ENCODE assay signal across 1 cellular context in the genomic region with DNA sequence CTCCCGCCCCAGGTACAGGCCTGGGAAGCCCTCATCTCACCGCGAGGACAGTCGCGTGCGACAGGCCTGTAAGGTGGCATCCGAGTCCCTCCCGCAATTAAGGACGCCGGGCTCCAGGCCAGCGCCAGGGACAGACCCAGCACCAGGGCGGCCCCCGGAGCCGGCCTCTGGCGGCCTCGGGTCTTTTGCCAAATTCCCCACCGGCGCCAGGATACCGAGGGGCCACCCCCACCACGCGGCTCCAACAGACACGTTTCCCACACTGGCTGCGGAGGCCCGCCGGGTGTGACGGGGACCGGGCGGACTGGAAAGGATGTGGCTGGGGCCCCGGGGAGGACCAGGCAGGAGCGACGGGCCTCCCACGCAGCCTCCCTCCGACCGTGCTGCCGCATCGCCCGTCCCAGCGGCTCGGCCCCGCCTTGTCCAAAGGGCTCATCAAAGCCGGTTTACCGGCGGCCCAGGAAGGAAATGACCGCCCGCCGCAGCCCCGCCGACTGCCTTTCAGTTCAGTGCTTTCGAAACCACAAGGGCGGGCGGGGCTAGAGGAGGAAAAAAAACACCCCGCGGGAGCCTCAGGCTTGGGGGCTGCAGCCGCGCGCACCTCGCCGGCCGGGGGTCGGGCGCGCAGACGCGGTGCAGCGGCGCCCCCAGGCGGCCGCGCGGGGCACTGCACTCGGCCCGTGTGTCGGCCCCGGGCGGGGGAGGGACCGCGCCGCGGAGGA.
TF ChIP-seq lines count a peak whose summit lies in the region.

No MANE protein-coding gene starts in this region.

TF ChIP-seq in K562, 482 proteins besides CTCF, POLR2A, EP300 and RAD21 (continued from another document and continues in another):
- TF ChIP-seq, protein P1, sequence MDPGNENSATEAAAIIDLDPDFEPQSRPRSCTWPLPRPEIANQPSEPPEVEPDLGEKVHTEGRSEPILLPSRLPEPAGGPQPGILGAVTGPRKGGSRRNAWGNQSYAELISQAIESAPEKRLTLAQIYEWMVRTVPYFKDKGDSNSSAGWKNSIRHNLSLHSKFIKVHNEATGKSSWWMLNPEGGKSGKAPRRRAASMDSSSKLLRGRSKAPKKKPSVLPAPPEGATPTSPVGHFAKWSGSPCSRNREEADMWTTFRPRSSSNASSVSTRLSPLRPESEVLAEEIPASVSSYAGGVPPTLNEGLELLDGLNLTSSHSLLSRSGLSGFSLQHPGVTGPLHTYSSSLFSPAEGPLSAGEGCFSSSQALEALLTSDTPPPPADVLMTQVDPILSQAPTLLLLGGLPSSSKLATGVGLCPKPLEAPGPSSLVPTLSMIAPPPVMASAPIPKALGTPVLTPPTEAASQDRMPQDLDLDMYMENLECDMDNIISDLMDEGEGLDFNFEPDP (CRISPR knock-in tag; IDR thresholded peaks at IDR 0.05): no peak
- no peak for TF ChIP-seq YBX1 (IDR thresholded peaks at IDR 0.05)
- TF ChIP-seq SRF (CRISPR knock-in tag; IDR thresholded peaks at IDR 0.05): peak in 1 of 2 experiments; percentile 71; a peak in 2 of 4 replicates
- TF ChIP-seq ZNF239 (CRISPR knock-in tag; IDR thresholded peaks at IDR 0.05): no peak
- TF ChIP-seq HNRNPH1 (optimal IDR thresholded peaks at IDR 0.05; ENCODE audit: low read depth, low read length): no peak
- no peak for TF ChIP-seq BRD9 (IDR thresholded peaks at IDR 0.05; ENCODE audit: low read depth, partially characterized antibody)
- TF ChIP-seq DACH1 (IDR thresholded peaks at IDR 0.05; ENCODE audit: partially characterized antibody): no peak
- TF ChIP-seq CEBPB (tag; IDR thresholded peaks at IDR 0.05): peak; percentile 60
- TF ChIP-seq TGIF2 (CRISPR knock-in tag; IDR thresholded peaks at IDR 0.05): no peak
- TF ChIP-seq NFXL1 (CRISPR knock-in tag; IDR thresholded peaks at IDR 0.05): no peak
- TF ChIP-seq KHSRP (IDR thresholded peaks at IDR 0.05): no peak
- TF ChIP-seq IRF2 (CRISPR knock-in tag; IDR thresholded peaks at IDR 0.05): no peak
- TF ChIP-seq CBX3 (IDR thresholded peaks at IDR 0.05; ENCODE audit: borderline replicate concordance in 1 of 2, low read length in 2 of 2): no peak
- TF ChIP-seq MYC (IDR thresholded peaks at IDR 0.05; ENCODE audit: low read depth, low read length): peak; percentile 55
- peak; percentile 83; the same call in 1 of the 2 replicates for TF ChIP-seq MYC (CRISPR knock-in tag; IDR thresholded peaks at IDR 0.05; ENCODE audit: borderline replicate concordance, low read depth)
- TF ChIP-seq MYBL2 (IDR thresholded peaks at IDR 0.05; ENCODE audit: low read depth): no peak
- no peak for TF ChIP-seq MYBL2 (CRISPR knock-in tag; IDR thresholded peaks at IDR 0.05; ENCODE audit: borderline replicate concordance)
- TF ChIP-seq PHTF2 (CRISPR knock-in tag; IDR thresholded peaks at IDR 0.05): no peak
- TF ChIP-seq, protein P2, sequence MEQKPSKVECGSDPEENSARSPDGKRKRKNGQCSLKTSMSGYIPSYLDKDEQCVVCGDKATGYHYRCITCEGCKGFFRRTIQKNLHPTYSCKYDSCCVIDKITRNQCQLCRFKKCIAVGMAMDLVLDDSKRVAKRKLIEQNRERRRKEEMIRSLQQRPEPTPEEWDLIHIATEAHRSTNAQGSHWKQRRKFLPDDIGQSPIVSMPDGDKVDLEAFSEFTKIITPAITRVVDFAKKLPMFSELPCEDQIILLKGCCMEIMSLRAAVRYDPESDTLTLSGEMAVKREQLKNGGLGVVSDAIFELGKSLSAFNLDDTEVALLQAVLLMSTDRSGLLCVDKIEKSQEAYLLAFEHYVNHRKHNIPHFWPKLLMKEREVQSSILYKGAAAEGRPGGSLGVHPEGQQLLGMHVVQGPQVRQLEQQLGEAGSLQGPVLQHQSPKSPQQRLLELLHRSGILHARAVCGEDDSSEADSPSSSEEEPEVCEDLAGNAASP (IDR thresholded peaks at IDR 0.05): no peak
- TF ChIP-seq POLR2G (IDR thresholded peaks at IDR 0.05; ENCODE audit: low read depth, low read length): peak; percentile 90
- 0 out of 2 replicates have a peak, but pooled peaks have one; percentile 41 for TF ChIP-seq KLF6 (CRISPR knock-in tag; IDR thresholded peaks at IDR 0.05; ENCODE audit: borderline replicate concordance)
- TF ChIP-seq, protein P3, sequence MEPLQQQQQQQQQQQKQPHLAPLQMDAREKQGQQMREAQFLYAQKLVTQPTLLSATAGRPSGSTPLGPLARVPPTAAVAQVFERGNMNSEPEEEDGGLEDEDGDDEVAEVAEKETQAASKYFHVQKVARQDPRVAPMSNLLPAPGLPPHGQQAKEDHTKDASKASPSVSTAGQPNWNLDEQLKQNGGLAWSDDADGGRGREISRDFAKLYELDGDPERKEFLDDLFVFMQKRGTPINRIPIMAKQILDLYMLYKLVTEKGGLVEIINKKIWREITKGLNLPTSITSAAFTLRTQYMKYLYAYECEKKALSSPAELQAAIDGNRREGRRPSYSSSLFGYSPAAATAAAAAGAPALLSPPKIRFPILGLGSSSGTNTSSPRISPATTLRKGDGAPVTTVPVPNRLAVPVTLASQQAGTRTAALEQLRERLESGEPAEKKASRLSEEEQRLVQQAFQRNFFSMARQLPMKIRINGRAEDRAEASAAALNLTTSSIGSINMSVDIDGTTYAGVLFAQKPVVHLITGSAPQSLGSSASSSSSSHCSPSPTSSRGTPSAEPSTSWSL (CRISPR knock-in tag; IDR thresholded peaks at IDR 0.05; ENCODE audit: borderline replicate concordance): no peak
- no peak for TF ChIP-seq HLTF (IDR thresholded peaks at IDR 0.05)
- TF ChIP-seq, protein P4, sequence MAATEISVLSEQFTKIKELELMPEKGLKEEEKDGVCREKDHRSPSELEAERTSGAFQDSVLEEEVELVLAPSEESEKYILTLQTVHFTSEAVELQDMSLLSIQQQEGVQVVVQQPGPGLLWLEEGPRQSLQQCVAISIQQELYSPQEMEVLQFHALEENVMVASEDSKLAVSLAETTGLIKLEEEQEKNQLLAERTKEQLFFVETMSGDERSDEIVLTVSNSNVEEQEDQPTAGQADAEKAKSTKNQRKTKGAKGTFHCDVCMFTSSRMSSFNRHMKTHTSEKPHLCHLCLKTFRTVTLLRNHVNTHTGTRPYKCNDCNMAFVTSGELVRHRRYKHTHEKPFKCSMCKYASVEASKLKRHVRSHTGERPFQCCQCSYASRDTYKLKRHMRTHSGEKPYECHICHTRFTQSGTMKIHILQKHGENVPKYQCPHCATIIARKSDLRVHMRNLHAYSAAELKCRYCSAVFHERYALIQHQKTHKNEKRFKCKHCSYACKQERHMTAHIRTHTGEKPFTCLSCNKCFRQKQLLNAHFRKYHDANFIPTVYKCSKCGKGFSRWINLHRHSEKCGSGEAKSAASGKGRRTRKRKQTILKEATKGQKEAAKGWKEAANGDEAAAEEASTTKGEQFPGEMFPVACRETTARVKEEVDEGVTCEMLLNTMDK (IDR thresholded peaks at IDR 0.05; ENCODE audit: borderline replicate concordance, insufficient read depth, low read depth, low read length, poor library complexity, severe bottlenecking): peak; percentile 81
- no peak for TF ChIP-seq ILF3 (IDR thresholded peaks at IDR 0.05; ENCODE audit: borderline replicate concordance)
- peak; percentile 46; the same call in 1 of the 2 replicates for TF ChIP-seq NR2C2 (CRISPR knock-in tag; IDR thresholded peaks at IDR 0.05)
- no peak for TF ChIP-seq NR2C2 (tag; IDR thresholded peaks at IDR 0.05)
- peak; percentile 48 for TF ChIP-seq FIP1L1 (IDR thresholded peaks at IDR 0.05; ENCODE audit: low read depth, low read length, poor library complexity, severe bottlenecking)
- TF ChIP-seq KAT7 (CRISPR knock-in tag; IDR thresholded peaks at IDR 0.05; ENCODE audit: borderline replicate concordance): peak; percentile 82
- TF ChIP-seq, protein P5, sequence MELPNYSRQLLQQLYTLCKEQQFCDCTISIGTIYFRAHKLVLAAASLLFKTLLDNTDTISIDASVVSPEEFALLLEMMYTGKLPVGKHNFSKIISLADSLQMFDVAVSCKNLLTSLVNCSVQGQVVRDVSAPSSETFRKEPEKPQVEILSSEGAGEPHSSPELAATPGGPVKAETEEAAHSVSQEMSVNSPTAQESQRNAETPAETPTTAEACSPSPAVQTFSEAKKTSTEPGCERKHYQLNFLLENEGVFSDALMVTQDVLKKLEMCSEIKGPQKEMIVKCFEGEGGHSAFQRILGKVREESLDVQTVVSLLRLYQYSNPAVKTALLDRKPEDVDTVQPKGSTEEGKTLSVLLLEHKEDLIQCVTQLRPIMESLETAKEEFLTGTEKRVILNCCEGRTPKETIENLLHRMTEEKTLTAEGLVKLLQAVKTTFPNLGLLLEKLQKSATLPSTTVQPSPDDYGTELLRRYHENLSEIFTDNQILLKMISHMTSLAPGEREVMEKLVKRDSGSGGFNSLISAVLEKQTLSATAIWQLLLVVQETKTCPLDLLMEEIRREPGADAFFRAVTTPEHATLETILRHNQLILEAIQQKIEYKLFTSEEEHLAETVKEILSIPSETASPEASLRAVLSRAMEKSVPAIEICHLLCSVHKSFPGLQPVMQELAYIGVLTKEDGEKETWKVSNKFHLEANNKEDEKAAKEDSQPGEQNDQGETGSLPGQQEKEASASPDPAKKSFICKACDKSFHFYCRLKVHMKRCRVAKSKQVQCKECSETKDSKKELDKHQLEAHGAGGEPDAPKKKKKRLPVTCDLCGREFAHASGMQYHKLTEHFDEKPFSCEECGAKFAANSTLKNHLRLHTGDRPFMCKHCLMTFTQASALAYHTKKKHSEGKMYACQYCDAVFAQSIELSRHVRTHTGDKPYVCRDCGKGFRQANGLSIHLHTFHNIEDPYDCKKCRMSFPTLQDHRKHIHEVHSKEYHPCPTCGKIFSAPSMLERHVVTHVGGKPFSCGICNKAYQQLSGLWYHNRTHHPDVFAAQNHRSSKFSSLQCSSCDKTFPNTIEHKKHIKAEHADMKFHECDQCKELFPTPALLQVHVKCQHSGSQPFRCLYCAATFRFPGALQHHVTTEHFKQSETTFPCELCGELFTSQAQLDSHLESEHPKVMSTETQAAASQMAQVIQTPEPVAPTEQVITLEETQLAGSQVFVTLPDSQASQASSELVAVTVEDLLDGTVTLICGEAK (IDR thresholded peaks at IDR 0.05): 0 out of 2 replicates have a peak, but pooled peaks have one; percentile 16
- TF ChIP-seq, protein P5 (CRISPR knock-in tag; IDR thresholded peaks at IDR 0.05): no peak
- TF ChIP-seq PCBP1 (IDR thresholded peaks at IDR 0.05; ENCODE audit: low read depth, low read length, poor library complexity, severe bottlenecking): no peak
- TF ChIP-seq NR2C1 (IDR thresholded peaks at IDR 0.05): no peak
- TF ChIP-seq NR2C1 (tag; IDR thresholded peaks at IDR 0.05): no peak
- no peak for TF ChIP-seq SIN3A (IDR thresholded peaks at IDR 0.05; ENCODE audit: borderline replicate concordance in 2 of 2, control insufficient read depth in 1 of 2, low read depth in 2 of 2, low read length in 2 of 2)
- TF ChIP-seq, protein P6, sequence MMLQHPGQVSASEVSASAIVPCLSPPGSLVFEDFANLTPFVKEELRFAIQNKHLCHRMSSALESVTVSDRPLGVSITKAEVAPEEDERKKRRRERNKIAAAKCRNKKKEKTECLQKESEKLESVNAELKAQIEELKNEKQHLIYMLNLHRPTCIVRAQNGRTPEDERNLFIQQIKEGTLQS (IDR thresholded peaks at IDR 0.05): no peak
- TF ChIP-seq, protein P6 (CRISPR knock-in tag; conservative IDR thresholded peaks at IDR 0.05): no peak; the same call in 1 of the 2 replicates
- TF ChIP-seq KLF13 (tag; IDR thresholded peaks at IDR 0.05; ENCODE audit: borderline replicate concordance, low read depth): no peak
- TF ChIP-seq FOXK2 (conservative IDR thresholded peaks at IDR 0.05 in 1 of 2, IDR thresholded peaks at IDR 0.05 in 1 of 2; ENCODE audit: low read depth in 2 of 2): no peak
- no peak for TF ChIP-seq CBFA2T2 (conservative IDR thresholded peaks at IDR 0.05)
- TF ChIP-seq MECOM (CRISPR knock-in tag; IDR thresholded peaks at IDR 0.05): 0 out of 2 replicates have a peak, but pooled peaks have one; percentile 59
- TF ChIP-seq ZNF143 (CRISPR knock-in tag; IDR thresholded peaks at IDR 0.05): no peak
- TF ChIP-seq RBM34 (IDR thresholded peaks at IDR 0.05; ENCODE audit: borderline replicate concordance, insufficient read depth, low read length): no peak
- TF ChIP-seq ETV6 (IDR thresholded peaks at IDR 0.05; ENCODE audit: borderline replicate concordance in 1 of 2, low read depth in 2 of 2, low read length in 1 of 2): no peak
- no peak for TF ChIP-seq ETV6 (CRISPR knock-in tag; IDR thresholded peaks at IDR 0.05; ENCODE audit: borderline replicate concordance)
- 0 out of 2 replicates have a peak, but pooled peaks have one; percentile 41 for TF ChIP-seq SREBF1 (IDR thresholded peaks at IDR 0.05; ENCODE audit: borderline replicate concordance, low read depth, low read length)
- TF ChIP-seq ARID2 (IDR thresholded peaks at IDR 0.05): no peak
- TF ChIP-seq, protein P7, sequence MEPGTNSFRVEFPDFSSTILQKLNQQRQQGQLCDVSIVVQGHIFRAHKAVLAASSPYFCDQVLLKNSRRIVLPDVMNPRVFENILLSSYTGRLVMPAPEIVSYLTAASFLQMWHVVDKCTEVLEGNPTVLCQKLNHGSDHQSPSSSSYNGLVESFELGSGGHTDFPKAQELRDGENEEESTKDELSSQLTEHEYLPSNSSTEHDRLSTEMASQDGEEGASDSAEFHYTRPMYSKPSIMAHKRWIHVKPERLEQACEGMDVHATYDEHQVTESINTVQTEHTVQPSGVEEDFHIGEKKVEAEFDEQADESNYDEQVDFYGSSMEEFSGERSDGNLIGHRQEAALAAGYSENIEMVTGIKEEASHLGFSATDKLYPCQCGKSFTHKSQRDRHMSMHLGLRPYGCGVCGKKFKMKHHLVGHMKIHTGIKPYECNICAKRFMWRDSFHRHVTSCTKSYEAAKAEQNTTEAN (CRISPR knock-in tag; IDR thresholded peaks at IDR 0.05): no peak
